In genomic region chr7:116953727-116954442, GRCh38 we compare ENCODE assay signal across 8 cellular contexts. TPM values are rescaled to one million over a fixed set of nuclear protein-coding genes. Genes with fewer than 3 reads are reported as not detected.
DNase-seq lines count a peak whose midpoint lies in the region; ATAC-seq and TF ChIP-seq lines count a peak whose summit lies in the region.

No MANE protein-coding gene starts in this region.

- TF ChIP-seq EP300 in esophagus muscularis mucosa (IDR thresholded peaks at IDR 0.05) = no peak

- ATAC-seq in GM18909 (IDR thresholded peaks at IDR 0.05; ENCODE audit: poor library complexity, unreplicated experiment) = peak; percentile 42
- peak; percentile 30 for ATAC-seq in HG03108 (IDR thresholded peaks at IDR 0.05; ENCODE audit: unreplicated experiment)

- H3K27me3 ChIP-seq in esophagus muscularis mucosa (no peaks in the 10 kb centered on the region), muscle layer of colon (ENCODE audit: control insufficient read depth in 1 of 2, insufficient read depth in 2 of 2, low read length in 2 of 2) (no peaks in the 10 kb centered on the region)

- DNase-seq in NCI-H446 treated with DMSO at 0.1 percent for 48 hours (lab: John Stamatoyannopoulos, UW) (peak; percentile 82), esophagus muscularis mucosa (ENCODE audit: extremely low spot score) (peak; percentile 92), substantia nigra (lab: John Stamatoyannopoulos, UW) (peak in 45 of 49 donors; percentile 5 to 72 (median 48))
- peak; percentile 69 for DNase-seq in activated CD8-positive, alpha-beta memory T cell treated with anti-CD3 and anti-CD28 coated beads, Interleukin-2, amount 50 U/mL, for 48 hours

- TF ChIP-seq POLR2A in esophagus muscularis mucosa (IDR thresholded peaks at IDR 0.05; ENCODE audit: low read depth) = no peak

- H3K9ac ChIP-seq in muscle layer of colon (ENCODE audit: low read length) = peak overlapping the region; percentile 75

- H3K4me1 ChIP-seq in esophagus muscularis mucosa (peaks cover 33 to 44% (median 35%) of the 10 kb centered on the region in 4 donors), muscle layer of colon (ENCODE audit: insufficient read depth, low read length) (peaks cover 33% of the 10 kb centered on the region)

- intact Hi-C loops in esophagus muscularis mucosa (cut with DNase I) = no loop called here

- H3K4me3 ChIP-seq in esophagus muscularis mucosa (peak overlapping the region; percentile 84 to 97 (median 93)), muscle layer of colon (ENCODE audit: low read depth in 1 of 2, low read length in 2 of 2) (peak overlapping the region; percentile 82 to 84)

- H3K36me3 ChIP-seq in esophagus muscularis mucosa (no peaks in the 10 kb centered on the region), muscle layer of colon (ENCODE audit: insufficient read depth, low read length) (no peaks in the 10 kb centered on the region)

- H3K9me3 ChIP-seq in esophagus muscularis mucosa (no peaks in the 10 kb centered on the region), muscle layer of colon (ENCODE audit: low read length) (no peaks in the 10 kb centered on the region)

- 0% methylated on average over 33 of the region's 89 CpGs for WGBS in esophagus muscularis mucosa

- H3K27ac ChIP-seq in C4-2B (peak overlapping the region; percentile 90), esophagus muscularis mucosa (replicated peaks in 1 of 4) (peak overlapping the region; percentile 99 to 100 (median 99)), muscle layer of colon (ENCODE audit: low read depth, low read length) (peak overlapping the region; percentile 99), substantia nigra (ENCODE audit: low read depth, low read length, poor library complexity, severe bottlenecking) (peak overlapping the region; percentile 74)

- TF ChIP-seq CTCF in C4-2B (conservative IDR thresholded peaks at IDR 0.05) (no peak), esophagus muscularis mucosa (IDR thresholded peaks at IDR 0.05) (no peak)

RNA-seq across cellular contexts. Expression of gene ST7, which starts 0.6 kb away (rescaled TPM):
- 10 to 100 TPM; 16.9 to 22.0 (median 18.2) TPM for total RNA-seq in esophagus muscularis mucosa

Comparison
In these comparisons a context has a peak if more than half of its experiments do, and no peak if none do; other contexts are left out.
1. Peak in every context shown above with its lines: DNase-seq, ATAC-seq, H3K4me3 ChIP-seq and H3K27ac ChIP-seq.